In genomic region chr1:33350611-33351280, GRCh38 we compare ENCODE assay signal across 1 cellular context.
TF ChIP-seq lines count a peak whose summit lies in the region.

No MANE protein-coding gene starts in this region.

TF ChIP-seq in endothelial cell of umbilical vein, 7 proteins besides CTCF, POLR2A, EP300 and RAD21 (continued from another document):
- TF ChIP-seq FOS (IDR thresholded peaks at IDR 0.05; ENCODE audit: borderline replicate concordance, insufficient read depth, low read length) (no peak), MYC (IDR thresholded peaks at IDR 0.05; ENCODE audit: low read depth, low read length) (no peak)
